16 cellular contexts compared by ENCODE assay signal in genomic region chr9:99050924-99051323, GRCh38. TPM values are rescaled to one million over a fixed set of nuclear protein-coding genes. Genes with fewer than 3 reads are reported as not detected.
A peak's percentile ranks its signal among the peaks of the same experiment; 100 is the strongest.
DNase-seq lines count a peak whose midpoint lies in the region; ATAC-seq and TF ChIP-seq lines count a peak whose summit lies in the region.
"Had no signal": no experiment of that assay in that cellular context is flagged by ENCODE, and none has a peak within 500 bp of the region (broad histone marks: within the 10 kb centered on the region; RNA-seq: fewer than 3 reads in every experiment).

No MANE protein-coding gene starts in this region.

- intact Hi-C loops in left lung (cut with DNase I) (no loop called here), sigmoid colon (cut with DNase I) (loop anchor here (5.0 kb wide), 1 partner anchor 51 kb away; no protein-coding TSS in a partner anchor)
- intact Hi-C loops in activated naive CD4-positive, alpha-beta T cell treated with anti-CD3 and anti-CD28 coated beads for 36 hours (cut with micrococcal nuclease), result no loop called here

- in situ Hi-C loops in GM23248 (cut with MboI) (no loop called here), GM13976 (cut with MboI; ENCODE audit: low sequenced_read_pairs, unreplicated experiment) (no loop called here)

- DNase-seq in GM23248, result peak; percentile 45
- no peak for DNase-seq in SJCRH30
- DNase-seq in left lung, result no peak
- DNase-seq in sigmoid colon, result no peak
- DNase-seq in stimulated activated naive B cell treated with anti-CD40 and anti-IgM and Interleukin-4, amounts not matched to agents 10 μg/mL and 1 μg/mL and 100 μg/mL, for 72 hours, result no peak
- no peak for DNase-seq in GM13976 (ENCODE audit: low spot score)
- no peak for DNase-seq in activated naive CD4-positive, alpha-beta T cell treated with anti-CD3 and anti-CD28 coated beads for 36 hours
- DNase-seq in endothelial cell (ENCODE audit: low spot score), result no peak
- DNase-seq: CD4-positive, CD25-positive, alpha-beta regulatory T cell; DMS79; GOT3; KG1; NCI-H1092; NCI-H2227 treated with DMSO at 0.1 percent for 48 hours; NCI-H526 treated with DMSO at 0.1 percent for 48 hours had no signal

- CTCF ChIA-PET in activated naive CD4-positive, alpha-beta T cell treated with anti-CD3 and anti-CD28 coated beads for 36 hours (lab: Charles Lee), result no interaction called here

- H3K27me3 ChIP-seq in GM23248 (replicated peaks; ENCODE audit: insufficient read depth) (no peaks in the 10 kb centered on the region), SJCRH30 (no peaks in the 10 kb centered on the region), left lung (peaks cover 0 to 7% of the 10 kb centered on the region in 2 donors), sigmoid colon (no peaks in the 10 kb centered on the region)

- no peaks in the 10 kb centered on the region for H3K36me3 ChIP-seq in GM23248 (ENCODE audit: low read depth)
- no peaks in the 10 kb centered on the region for H3K36me3 ChIP-seq in SJCRH30
- H3K36me3 ChIP-seq in left lung, result no peaks in the 10 kb centered on the region
- H3K36me3 ChIP-seq in sigmoid colon, result peaks cover 7 to 55% (median 23%) of the 10 kb centered on the region in 4 donors

- peaks cover 0 to 4% of the 10 kb centered on the region in 2 donors for H3K36me3 Mint-ChIP-seq in stimulated activated naive B cell treated with anti-CD40 and anti-IgM and Interleukin-4, amounts not matched to agents 10 μg/mL and 1 μg/mL and 100 μg/mL, for 72 hours
- H3K36me3 Mint-ChIP-seq in activated naive CD4-positive, alpha-beta T cell treated with anti-CD3 and anti-CD28 coated beads for 36 hours (ENCODE audit: low read depth), result no peaks in the 10 kb centered on the region
- peaks cover 21% of the 10 kb centered on the region for H3K36me3 Mint-ChIP-seq in endothelial cell (ENCODE audit: low read depth, unreplicated experiment)
- H3K36me3 Mint-ChIP-seq: CD4-positive, CD25-positive, alpha-beta regulatory T cell had no signal

- H3K4me3 ChIP-seq in GM23248, result no peak overlapping the region
- H3K4me3 ChIP-seq in SJCRH30, result no peak overlapping the region
- H3K4me3 ChIP-seq in left lung, result no peak overlapping the region
- no peak overlapping the region for H3K4me3 ChIP-seq in sigmoid colon
- H3K4me3 ChIP-seq: A549 had no signal

- peaks cover 35% of the 10 kb centered on the region for H3K4me1 ChIP-seq in GM23248 (ENCODE audit: insufficient read depth)
- H3K4me1 ChIP-seq in SJCRH30, result peaks cover 60% of the 10 kb centered on the region
- H3K4me1 ChIP-seq in left lung, result no peaks in the 10 kb centered on the region
- H3K4me1 ChIP-seq in sigmoid colon, result peaks cover 0 to 58% (median 45%) of the 10 kb centered on the region in 4 donors

- no peaks in the 10 kb centered on the region for H3K27me3 Mint-ChIP-seq in stimulated activated naive B cell treated with anti-CD40 and anti-IgM and Interleukin-4, amounts not matched to agents 10 μg/mL and 1 μg/mL and 100 μg/mL, for 72 hours
- peaks cover 2% of the 10 kb centered on the region for H3K27me3 Mint-ChIP-seq in activated naive CD4-positive, alpha-beta T cell treated with anti-CD3 and anti-CD28 coated beads for 36 hours (ENCODE audit: low read depth)
- peaks cover 2% of the 10 kb centered on the region for H3K27me3 Mint-ChIP-seq in endothelial cell (ENCODE audit: unreplicated experiment)
- H3K27me3 Mint-ChIP-seq: CD4-positive, CD25-positive, alpha-beta regulatory T cell had no signal

- H3K4me2 ChIP-seq in GM23248 (ENCODE audit: unreplicated experiment), result no peak overlapping the region
- H3K4me2 ChIP-seq: A549 had no signal

- TF ChIP-seq CTCF in left lung (IDR thresholded peaks at IDR 0.05) (no peak), sigmoid colon (IDR thresholded peaks at IDR 0.05) (no peak), GM13976 (IDR thresholded peaks at IDR 0.05; ENCODE audit: borderline replicate concordance, control extremely low read depth, extremely low read depth, insufficient read depth, missing control alignments) (no peak), endothelial cell (IDR thresholded peaks at IDR 0.05; ENCODE audit: unreplicated experiment) (no peak)

- H3F3A ChIP-seq in GM23248 (ENCODE audit: insufficient read depth), result peaks cover 36% of the 10 kb centered on the region

- no peaks in the 10 kb centered on the region for H4K20me1 ChIP-seq in GM23248 (ENCODE audit: insufficient read depth)

- H3K9me2 ChIP-seq in GM23248 (ENCODE audit: insufficient read depth), result no peaks in the 10 kb centered on the region

- TF ChIP-seq POLR2A in sigmoid colon (IDR thresholded peaks at IDR 0.05), result no peak

- H3K27ac ChIP-seq in GM23248, result peak overlapping the region; percentile 62
- H3K27ac ChIP-seq in SJCRH30, result peak overlapping the region; percentile 74
- H3K27ac ChIP-seq in left lung, result no peak overlapping the region
- H3K27ac ChIP-seq in sigmoid colon, result peak overlapping the region in 3 of 4 donors; percentile 72 to 88 (median 87)

- H3K4me3 Mint-ChIP-seq in stimulated activated naive B cell treated with anti-CD40 and anti-IgM and Interleukin-4, amounts not matched to agents 10 μg/mL and 1 μg/mL and 100 μg/mL, for 72 hours, result no peak overlapping the region
- no peak overlapping the region for H3K4me3 Mint-ChIP-seq in activated naive CD4-positive, alpha-beta T cell treated with anti-CD3 and anti-CD28 coated beads for 36 hours
- H3K4me3 Mint-ChIP-seq in endothelial cell (ENCODE audit: unreplicated experiment), result no peak overlapping the region
- H3K4me3 Mint-ChIP-seq: CD4-positive, CD25-positive, alpha-beta regulatory T cell had no signal

- H3K4me1 Mint-ChIP-seq in stimulated activated naive B cell treated with anti-CD40 and anti-IgM and Interleukin-4, amounts not matched to agents 10 μg/mL and 1 μg/mL and 100 μg/mL, for 72 hours, result peaks cover 17 to 31% of the 10 kb centered on the region in 2 donors
- H3K4me1 Mint-ChIP-seq in activated naive CD4-positive, alpha-beta T cell treated with anti-CD3 and anti-CD28 coated beads for 36 hours (ENCODE audit: low read depth), result peaks cover 26% of the 10 kb centered on the region
- no peaks in the 10 kb centered on the region for H3K4me1 Mint-ChIP-seq in endothelial cell (ENCODE audit: unreplicated experiment)

- no peak for TF ChIP-seq EP300 in sigmoid colon (IDR thresholded peaks at IDR 0.05)

- H3K9ac ChIP-seq in GM23248, result no peak overlapping the region

- peaks cover 0 to 5% of the 10 kb centered on the region in 2 donors for H3K9me3 Mint-ChIP-seq in stimulated activated naive B cell treated with anti-CD40 and anti-IgM and Interleukin-4, amounts not matched to agents 10 μg/mL and 1 μg/mL and 100 μg/mL, for 72 hours
- H3K9me3 Mint-ChIP-seq in activated naive CD4-positive, alpha-beta T cell treated with anti-CD3 and anti-CD28 coated beads for 36 hours, result no peaks in the 10 kb centered on the region
- H3K9me3 Mint-ChIP-seq in endothelial cell (ENCODE audit: unreplicated experiment), result no peaks in the 10 kb centered on the region
- H3K9me3 Mint-ChIP-seq: CD4-positive, CD25-positive, alpha-beta regulatory T cell had no signal

- ATAC-seq in left lung, result peak; percentile 43
- no peak for ATAC-seq in stimulated activated naive B cell treated with anti-CD40 and anti-IgM and Interleukin-4, amounts not matched to agents 10 μg/mL and 1 μg/mL and 100 μg/mL, for 72 hours (replicated peaks)

- H2AFZ ChIP-seq in GM23248, result no peak overlapping the region

- H3K9me3 ChIP-seq in GM23248 (ENCODE audit: low read depth), result no peaks in the 10 kb centered on the region
- H3K9me3 ChIP-seq in SJCRH30 (replicated peaks), result no peaks in the 10 kb centered on the region
- no peaks in the 10 kb centered on the region for H3K9me3 ChIP-seq in left lung
- H3K9me3 ChIP-seq in sigmoid colon, result no peaks in the 10 kb centered on the region
- H3K9me3 ChIP-seq: A549 had no signal

- WGBS in GM23248 (ENCODE audit: low coverage in 1 of 2, low lambda C conversion rate in 2 of 2, missing lambda C conversion rate in 2 of 2), 2 experiments, result 72 to 74% methylated on average over 4 of the region's 4 CpGs
- 63 to 83% methylated on average over 4 of the region's 4 CpGs for WGBS in sigmoid colon, 2 donors

- no peaks in the 10 kb centered on the region for H3K79me2 ChIP-seq in GM23248 (ENCODE audit: insufficient read depth)

- no peak overlapping the region for H3K27ac Mint-ChIP-seq in stimulated activated naive B cell treated with anti-CD40 and anti-IgM and Interleukin-4, amounts not matched to agents 10 μg/mL and 1 μg/mL and 100 μg/mL, for 72 hours
- no peak overlapping the region for H3K27ac Mint-ChIP-seq in activated naive CD4-positive, alpha-beta T cell treated with anti-CD3 and anti-CD28 coated beads for 36 hours
- no peak overlapping the region for H3K27ac Mint-ChIP-seq in endothelial cell (ENCODE audit: unreplicated experiment)

RNA-seq across cellular contexts. Expression of gene TGFBR1, which starts 54.0 kb away (rescaled TPM):
- 73.9 and 75.1 TPM in 2 replicates for total RNA-seq in GM23248 (2014; rRNA removed; shearing (Covaris generic))
- 41.0 and 46.3 TPM in 2 replicates for polyA plus RNA-seq in GM23248 (2016; fragmentation: Nextera tagmentation; extraction: Ambion mirVana)
- 85.0 and 97.4 TPM in 2 replicates for total RNA-seq in SJCRH30 (2014; rRNA removed; shearing (Covaris generic))
- total RNA-seq in left lung, result 10 to 100 TPM; 60.9 to 74.1 TPM
- 10 to 100 TPM; 48.4 to 84.3 (median 62.5) TPM for total RNA-seq in sigmoid colon
- polyA plus RNA-seq in sigmoid colon, result 1 to 10 TPM; 3.9 to 8.5 (median 4.2) TPM
- 10 to 100 TPM; 13.7 to 16.9 TPM for total RNA-seq in activated naive CD4-positive, alpha-beta T cell treated with anti-CD3 and anti-CD28 coated beads for 36 hours
- total RNA-seq in endothelial cell (ENCODE audit: unreplicated experiment), result 206 TPM

Comparison
In these comparisons a context has a peak if more than half of its experiments do, and no peak if none do; other contexts are left out.
1. H3K27ac ChIP-seq: peak in GM23248 (single experiment), SJCRH30 (single experiment) and sigmoid colon (3 of 4); none in left lung (0 of 2).